In the genomic region with DNA sequence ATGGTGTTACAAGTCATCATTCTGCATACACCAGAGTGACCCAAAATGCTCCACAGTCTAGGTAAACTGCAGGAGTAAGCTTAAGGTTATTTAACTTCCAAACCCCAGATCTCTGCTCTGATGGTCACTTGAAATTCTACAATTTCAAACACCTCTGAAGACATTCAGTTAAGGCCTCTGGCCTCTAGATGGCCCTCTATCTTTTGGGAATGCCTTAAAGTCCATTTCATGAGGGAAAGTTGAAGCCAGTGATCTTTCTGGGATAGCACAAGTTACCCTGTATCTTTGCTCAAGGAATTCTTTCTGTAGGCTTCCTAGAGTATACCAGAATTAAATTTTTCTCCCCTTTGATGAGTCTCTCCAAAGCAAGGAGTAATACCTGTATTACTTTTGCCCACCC, we compare ENCODE assay signal across 8 cellular contexts. TPM values are rescaled to one million over a fixed set of nuclear protein-coding genes. Genes with fewer than 3 reads are reported as not detected.
A peak's percentile ranks its signal among the peaks of the same experiment; 100 is the strongest.
DNase-seq lines count a peak whose midpoint lies in the region; ATAC-seq, FAIRE-seq and TF ChIP-seq lines count a peak whose summit lies in the region.
"Not testable (repeated sequence)": the region's sequence is repeated elsewhere in the genome, so short reads cannot be mapped to it uniquely, and the experiment has no call there.
"Had no signal": no experiment of that assay in that cellular context is flagged by ENCODE, and none has a peak within 500 bp of the region (broad histone marks: within the 10 kb centered on the region; RNA-seq: fewer than 3 reads in every experiment).

No MANE protein-coding gene starts in this region.

- peak; percentile 80 for ATAC-seq in left lobe of liver
- ATAC-seq in pancreas: peak in 3 of 4 donors; percentile 54 to 65 (median 56)

- H3K36me3 Mint-ChIP-seq in HFFc6 (ENCODE audit: low read depth): not testable (repeated sequence)

- H3K27ac Mint-ChIP-seq in HFFc6: not testable (repeated sequence)

- intact Hi-C loops in pancreas (cut with DNase I): not testable (repeated sequence)

- H3K9me3 ChIP-seq in pancreas: not testable (repeated sequence)

- H3K4me3 ChIP-seq in fibroblast of the aortic adventitia (ENCODE audit: low read depth, low read length); pancreas: not testable (repeated sequence)

- H3K27me3 ChIP-seq in pancreas: not testable (repeated sequence)

- not testable (repeated sequence) for H3K4me1 ChIP-seq in pancreas

- not testable (repeated sequence) for H3K27me3 Mint-ChIP-seq in HFFc6 (ENCODE audit: insufficient read depth)

- peak; percentile 97 for FAIRE-seq in D721Med (lab: Jason Lieb, UNC)
- peak; percentile 87 for FAIRE-seq in TTC549 (lab: Jason Lieb, UNC)
- FAIRE-seq in colon (lab: Jason Lieb, UNC): peak; percentile 33
- FAIRE-seq in pancreas (lab: Jason Lieb, UNC): peak; percentile 80

- not testable (repeated sequence) for TF ChIP-seq CTCF in D721Med (IDR thresholded peaks at IDR 0.05; ENCODE audit: insufficient read depth, missing control alignments)
- TF ChIP-seq CTCF in HFFc6 (IDR thresholded peaks at IDR 0.05): peak; percentile 67
- peak; percentile 13 for TF ChIP-seq CTCF in fibroblast of the aortic adventitia (IDR thresholded peaks at IDR 0.05; ENCODE audit: insufficient read depth, low read length)
- peak in 1 of 4 donors; percentile 7 for TF ChIP-seq CTCF in pancreas (IDR thresholded peaks at IDR 0.05)

- not testable (repeated sequence) for DNase-seq in D721Med (ENCODE audit: insufficient read length, low spot score); HFFc6; fibroblast of the aortic adventitia (ENCODE audit: low read depth); left lobe of liver (ENCODE audit: low spot score); pancreas

- H3K36me3 ChIP-seq in pancreas: not testable (repeated sequence)

- H3K4me3 Mint-ChIP-seq in HFFc6: not testable (repeated sequence)

- not testable (repeated sequence) for H3K4me1 Mint-ChIP-seq in HFFc6 (ENCODE audit: low read depth)

- H3K9me3 Mint-ChIP-seq in HFFc6: not testable (repeated sequence)

- H3K27ac ChIP-seq in pancreas: not testable (repeated sequence)

RNA-seq across cellular contexts. Expression of a gene that starts 18.7 kb away (rescaled TPM):
- 1 to 10 TPM; 1.1 to 2.1 (median 1.4) TPM for total RNA-seq in HFFc6 (2021; fragmentation: NEBNext Ultra II Directional; extraction: Animal tissue kit (Norgen Biotek cat#: 25700))
- total RNA-seq in fibroblast of the aortic adventitia (ENCODE audit: low replicate concordance): 0.25 and 1.4 TPM in 2 replicates
- 0.58 TPM for total RNA-seq in left lobe of liver
- 1 to 10 TPM in 5 of 6 donors, under 1 TPM in 1; 0.88 to 4.3 (median 1.5) TPM for total RNA-seq in pancreas
- polyA plus RNA-seq in pancreas: 1 to 10 TPM; 1.6 to 7.1 TPM
- total RNA-seq: SK-MEL-5 had no signal

RNA-seq across cellular contexts. Expression of a gene that starts 18.7 kb away (rescaled TPM):
- total RNA-seq in HFFc6 (2021; fragmentation: NEBNext Ultra II Directional; extraction: Animal tissue kit (Norgen Biotek cat#: 25700)): 10 to 100 TPM; 14.3 to 20.5 (median 18.5) TPM
- total RNA-seq in fibroblast of the aortic adventitia (ENCODE audit: low replicate concordance): 18.6 and 36.7 TPM in 2 replicates
- 6.7 TPM for total RNA-seq in left lobe of liver
- total RNA-seq in pancreas: 1 to 10 TPM; 4.9 to 9.7 (median 7.4) TPM
- 1 to 10 TPM; 2.3 to 4.4 TPM for polyA plus RNA-seq in pancreas
